22 cellular contexts compared by ENCODE assay signal in genomic region chr9:88183798-88184495, GRCh38. TPM values are rescaled to one million over a fixed set of nuclear protein-coding genes. Genes with fewer than 3 reads are reported as not detected.
"Had no signal": no experiment of that assay in that cellular context is flagged by ENCODE, and none has a peak within 500 bp of the region (broad histone marks: within the 10 kb centered on the region; RNA-seq: fewer than 3 reads in every experiment).

No MANE protein-coding gene starts in this region.

- H3K27ac ChIP-seq: epithelial cell of prostate, neutrophil, tibial artery had no signal

- H3K4me3 Mint-ChIP-seq: activated naive CD4-positive, alpha-beta T cell treated with anti-CD3 and anti-CD28 coated beads, Interleukin-2, amount 50 U/mL, for 24 hours; endodermal cell; naive thymus-derived CD8-positive, alpha-beta T cell had no signal

- FAIRE-seq: colon, TTC549, urothelium cell line had no signal

- H3K9me3 Mint-ChIP-seq: activated naive CD4-positive, alpha-beta T cell treated with anti-CD3 and anti-CD28 coated beads, Interleukin-2, amount 50 U/mL, for 24 hours; endodermal cell had no signal

- H3K27me3 ChIP-seq: tibial artery had no signal

- ATAC-seq: naive thymus-derived CD8-positive, alpha-beta T cell had no signal

- H3K4me1 Mint-ChIP-seq: endodermal cell had no signal

- H3K36me3 ChIP-seq: neutrophil, tibial artery had no signal

- DNase-seq: activated CD4-positive, alpha-beta T cell treated with anti-CD3 and anti-CD28 coated beads, Interleukin-2, amount 50 U/mL, for 4 hours; activated gamma-delta T cell; endodermal cell; foreskin melanocyte; mesendoderm; naive thymus-derived CD8-positive, alpha-beta T cell; stimulated activated CD4-positive, alpha-beta T cell treated with anti-CD3 and anti-CD28 coated beads, Interleukin-12 subunit alpha, Interleukin-12 subunit beta, amount 100 ng/mL, for 4 hours; stimulated activated CD4-positive, alpha-beta T cell treated with anti-CD3 and anti-CD28 coated beads, Interleukin-1b, Interleukin-23, amount 100 ng/mL, for 48 hours; stimulated activated CD8-positive, alpha-beta memory T cell treated with anti-CD3 and anti-CD28 coated beads, Interleukin-4, amount 100 ng/mL, for 48 hours; stimulated activated naive CD4-positive, alpha-beta T cell; tibial artery had no signal

- H3K4me3 ChIP-seq: tibial artery had no signal

- H3K36me3 Mint-ChIP-seq: activated naive CD4-positive, alpha-beta T cell treated with anti-CD3 and anti-CD28 coated beads, Interleukin-2, amount 50 U/mL, for 24 hours; naive thymus-derived CD8-positive, alpha-beta T cell had no signal

- H3K27ac Mint-ChIP-seq: activated naive CD4-positive, alpha-beta T cell treated with anti-CD3 and anti-CD28 coated beads, Interleukin-2, amount 50 U/mL, for 24 hours; endodermal cell; naive thymus-derived CD8-positive, alpha-beta T cell had no signal

- H3K9me3 ChIP-seq: neutrophil, tibial artery had no signal

RNA-seq across cellular contexts. Expression of gene SPATA31C2, which starts 45.7 kb away (rescaled TPM):
- total RNA-seq: endodermal cell; fibroblast of lung; kidney epithelial cell; lower leg skin; naive thymus-derived CD8-positive, alpha-beta T cell; T-helper 2 cell treated with Interferon-gamma antibody and Interleukin-4, amounts not matched to agents 100 ng/mL and 5 ng/mL, for 36 hours had no signal
- polyA plus RNA-seq: adipose tissue; fibroblast of lung; naive thymus-derived CD8-positive, alpha-beta T cell had no signal
